ENCODE assay signal across 1 cellular context in genomic region chr6:154721460-154721859, GRCh38.
TF ChIP-seq lines count a peak whose summit lies in the region.

No MANE protein-coding gene starts in this region.

TF ChIP-seq in HepG2, 621 proteins besides CTCF, POLR2A, EP300 and RAD21:
- no peak for TF ChIP-seq ZNF512 (CRISPR knock-in tag; IDR thresholded peaks at IDR 0.05)
- TF ChIP-seq ZNF33B (CRISPR knock-in tag; IDR thresholded peaks at IDR 0.05), result no peak
- no peak for TF ChIP-seq ZNF501 (CRISPR knock-in tag; IDR thresholded peaks at IDR 0.05)
- no peak for TF ChIP-seq ZNF75D (CRISPR knock-in tag; IDR thresholded peaks at IDR 0.05; ENCODE audit: borderline replicate concordance)
- TF ChIP-seq KDM4B (CRISPR knock-in tag; IDR thresholded peaks at IDR 0.05), result no peak
- TF ChIP-seq NRL (CRISPR knock-in tag; IDR thresholded peaks at IDR 0.05; ENCODE audit: borderline replicate concordance), result no peak
- TF ChIP-seq CHD4 (IDR thresholded peaks at IDR 0.05; ENCODE audit: borderline replicate concordance, low read length), result no peak
- no peak for TF ChIP-seq TEF (CRISPR knock-in tag; IDR thresholded peaks at IDR 0.05)
- TF ChIP-seq, protein P1, sequence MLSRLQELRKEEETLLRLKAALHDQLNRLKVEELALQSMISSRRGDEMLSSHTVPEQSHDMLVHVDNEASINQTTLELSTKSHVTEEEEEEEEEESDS (CRISPR knock-in tag; IDR thresholded peaks at IDR 0.05; ENCODE audit: borderline replicate concordance), result no peak
- TF ChIP-seq, protein P2, sequence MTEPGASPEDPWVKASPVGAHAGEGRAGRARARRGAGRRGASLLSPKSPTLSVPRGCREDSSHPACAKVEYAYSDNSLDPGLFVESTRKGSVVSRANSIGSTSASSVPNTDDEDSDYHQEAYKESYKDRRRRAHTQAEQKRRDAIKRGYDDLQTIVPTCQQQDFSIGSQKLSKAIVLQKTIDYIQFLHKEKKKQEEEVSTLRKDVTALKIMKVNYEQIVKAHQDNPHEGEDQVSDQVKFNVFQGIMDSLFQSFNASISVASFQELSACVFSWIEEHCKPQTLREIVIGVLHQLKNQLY (CRISPR knock-in tag; IDR thresholded peaks at IDR 0.05), result no peak
- no peak for TF ChIP-seq REPIN1 (CRISPR knock-in tag; IDR thresholded peaks at IDR 0.05; ENCODE audit: borderline replicate concordance, low read depth)
TF ChIP-seq in HepG2: peak in this region for 0.
